ENCODE assay signal across 26 cellular contexts in genomic region chr9:79940919-79941318, GRCh38.
DNase-seq lines count a peak whose midpoint lies in the region; ATAC-seq, FAIRE-seq and TF ChIP-seq lines count a peak whose summit lies in the region.
"Had no signal": no experiment of that assay in that cellular context is flagged by ENCODE, and none has a peak within 500 bp of the region (broad histone marks: within the 10 kb centered on the region; RNA-seq: fewer than 3 reads in every experiment).

No MANE protein-coding gene starts in this region.

- no peaks in the 10 kb centered on the region for H4K20me1 ChIP-seq in neural progenitor cell (ENCODE audit: low read depth)
- H4K20me1 ChIP-seq: BLaER1 treated with 17β-estradiol and CSF1 and Interleukin-3, amounts not matched to agents 10 nM and 100 nM had no signal

- TF ChIP-seq CTCF in neural progenitor cell (IDR thresholded peaks at IDR 0.05), result no peak
- TF ChIP-seq CTCF in kidney (IDR thresholded peaks at IDR 0.05; ENCODE audit: borderline replicate concordance, extremely low read depth, insufficient read depth), result no peak

- no peak overlapping the region for H3K4me3 Mint-ChIP-seq in neural progenitor cell
- H3K4me3 Mint-ChIP-seq: CD14-positive monocyte; CD4-positive, alpha-beta T cell; CD8-positive, alpha-beta memory T cell had no signal

- H3K79me2 ChIP-seq in neural progenitor cell (ENCODE audit: low read depth), result no peaks in the 10 kb centered on the region

- H3K4me1 ChIP-seq in neural progenitor cell, result no peaks in the 10 kb centered on the region
- H3K4me1 ChIP-seq in kidney (ENCODE audit: control insufficient read depth in 1 of 2, insufficient read depth in 1 of 2, low read depth in 1 of 2, low read length in 2 of 2), result no peaks in the 10 kb centered on the region
- H3K4me1 ChIP-seq: BE2C had no signal

- no peak for ATAC-seq in left lobe of liver
- ATAC-seq: GM12878 had no signal

- peaks cover 5% of the 10 kb centered on the region for H3K9me3 Mint-ChIP-seq in neural progenitor cell
- H3K9me3 Mint-ChIP-seq: CD4-positive, alpha-beta T cell; CD8-positive, alpha-beta memory T cell had no signal

- H3K27me3 ChIP-seq in neural progenitor cell, result no peaks in the 10 kb centered on the region
- H3K27me3 ChIP-seq: BE2C; BLaER1 treated with 17β-estradiol and CSF1 and Interleukin-3, amounts not matched to agents 10 nM and 100 nM had no signal

- H3K36me3 ChIP-seq in neural progenitor cell (no peaks in the 10 kb centered on the region), kidney (ENCODE audit: control insufficient read depth in 1 of 2, insufficient read depth in 2 of 2, low read length in 2 of 2) (no peaks in the 10 kb centered on the region)
- H3K36me3 ChIP-seq: BE2C; BLaER1 treated with 17β-estradiol and CSF1 and Interleukin-3, amounts not matched to agents 10 nM and 100 nM had no signal

- H3K27ac Mint-ChIP-seq in neural progenitor cell, result no peak overlapping the region
- H3K27ac Mint-ChIP-seq: CD14-positive monocyte; CD4-positive, alpha-beta T cell; CD8-positive, alpha-beta memory T cell had no signal

- H3K27ac ChIP-seq in neural progenitor cell, result no peak overlapping the region
- no peak overlapping the region for H3K27ac ChIP-seq in kidney (ENCODE audit: low read depth in 2 of 2, low read length in 2 of 2)
- H3K27ac ChIP-seq: BLaER1 treated with 17β-estradiol and CSF1 and Interleukin-3, amounts not matched to agents 10 nM and 100 nM; GM23248 had no signal

- H3K4me3 ChIP-seq in neural progenitor cell (no peak overlapping the region), kidney (ENCODE audit: low read length in 2 of 2) (no peak overlapping the region)
- H3K4me3 ChIP-seq: BLaER1 treated with 17β-estradiol and CSF1 and Interleukin-3, amounts not matched to agents 10 nM and 100 nM; GM12878; GM23248 had no signal

- no peaks in the 10 kb centered on the region for H3K36me3 Mint-ChIP-seq in neural progenitor cell
- H3K36me3 Mint-ChIP-seq: CD14-positive monocyte had no signal

- no peak overlapping the region for H3K4me2 ChIP-seq in neural progenitor cell
- H3K4me2 ChIP-seq: BLaER1 treated with 17β-estradiol and CSF1 and Interleukin-3, amounts not matched to agents 10 nM and 100 nM had no signal

- H3K9ac ChIP-seq in neural progenitor cell (no peak overlapping the region), kidney (ENCODE audit: low read length in 2 of 2) (no peak overlapping the region)
- H3K9ac ChIP-seq: BLaER1 treated with 17β-estradiol and CSF1 and Interleukin-3, amounts not matched to agents 10 nM and 100 nM; GM23248 had no signal

- intact Hi-C loops in kidney (cut with DNase I), result no loop called here

- peaks cover 2% of the 10 kb centered on the region for H3K4me1 Mint-ChIP-seq in neural progenitor cell
- H3K4me1 Mint-ChIP-seq: CD14-positive monocyte; CD8-positive, alpha-beta memory T cell had no signal

- H2AFZ ChIP-seq in neural progenitor cell (replicated peaks), result peak overlapping the region; percentile 8
- H2AFZ ChIP-seq: GM23248 had no signal

- H3F3A ChIP-seq in neural progenitor cell (ENCODE audit: low read depth), result no peaks in the 10 kb centered on the region

- no peaks in the 10 kb centered on the region for H3K9me3 ChIP-seq in neural progenitor cell (ENCODE audit: low read depth)
- H3K9me3 ChIP-seq in kidney (ENCODE audit: control insufficient read depth in 1 of 2, low read length in 2 of 2), result no peaks in the 10 kb centered on the region
- H3K9me3 ChIP-seq: BE2C had no signal

- peaks cover 5% of the 10 kb centered on the region for H3K27me3 Mint-ChIP-seq in neural progenitor cell (ENCODE audit: insufficient read depth, low read depth)
- H3K27me3 Mint-ChIP-seq: CD4-positive, alpha-beta T cell; CD8-positive, alpha-beta memory T cell had no signal

- DNase-seq in MV-4-11 (lab: John Stamatoyannopoulos, UW) (peak; percentile 7), astrocyte of the hippocampus (ENCODE audit: low read depth, low spot score) (peak; percentile 27), glomerular endothelial cell (ENCODE audit: extremely low read depth, low read depth, low spot score) (peak; percentile 12), neural progenitor cell (ENCODE audit: low spot score) (no peak), left lobe of liver (ENCODE audit: low spot score) (no peak), cerebellar nuclear complex (lab: John Stamatoyannopoulos, UW) (no peak), kidney (no peak)
- DNase-seq in stimulated activated CD4-positive, alpha-beta T cell treated with anti-CD3 and anti-CD28 coated beads, Interleukin-4, amount 100 ng/mL, for 4 hours, result no peak
- DNase-seq: AML-193; BE2C; CD4-positive, alpha-beta T cell; CD8-positive, alpha-beta memory T cell; DMS 273 treated with DMSO at 0.1 percent for 48 hours; DMS79; EL; GDM1; GM23248; H7; HCEC 1CT had no signal

- no peak for FAIRE-seq in kidney (lab: Jason Lieb, UNC)
- FAIRE-seq: A204.1, D721Med, GM12878, GM18507, H1 had no signal

Comparison
In these comparisons a context has a peak if more than half of its experiments do, and no peak if none do; other contexts are left out.
1. DNase-seq: peak in MV-4-11 (single experiment), astrocyte of the hippocampus (single experiment) and glomerular endothelial cell (single experiment); none in neural progenitor cell (single experiment), stimulated activated CD4-positive, alpha-beta T cell treated with anti-CD3 and anti-CD28 coated beads, Interleukin-4, amount 100 ng/mL, for 4 hours (0 of 2), left lobe of liver (single experiment), cerebellar nuclear complex (0 of 2) and kidney (single experiment).